ENCODE assay signal across 1 cellular context in genomic region chr6:150865406-150866146, GRCh38.
A peak's percentile ranks its signal among the peaks of the same experiment; 100 is the strongest.
TF ChIP-seq lines count a peak whose summit lies in the region.

Gene MTHFD1L (plus strand): TSS chr6:150865702. CDS start chr6:150865823, 121 bp downstream.

TF ChIP-seq in K562, 482 proteins besides CTCF, POLR2A, EP300 and RAD21 (continued from another document and continues in another):
- TF ChIP-seq BCLAF1 (IDR thresholded peaks at IDR 0.05; ENCODE audit: borderline replicate concordance in 1 of 2, control insufficient read depth in 1 of 2, low read depth in 2 of 2, low read length in 1 of 2) (no peak), SIRT6 (IDR thresholded peaks at IDR 0.05; ENCODE audit: low read depth, low read length) (no peak), ZFX (CRISPR knock-in tag; IDR thresholded peaks at IDR 0.05) (no peak), ZNF184 (CRISPR knock-in tag; IDR thresholded peaks at IDR 0.05) (no peak), HNRNPLL (IDR thresholded peaks at IDR 0.05; ENCODE audit: low read depth, low read length, poor library complexity, severe bottlenecking) (peak; percentile 65), PHB2 (IDR thresholded peaks at IDR 0.05; ENCODE audit: low read depth) (no peak), HBP1 (CRISPR knock-in tag; IDR thresholded peaks at IDR 0.05) (no peak), ZBTB1 (CRISPR knock-in tag; IDR thresholded peaks at IDR 0.05; ENCODE audit: borderline replicate concordance, low read depth) (peak; percentile 64), THAP7 (CRISPR knock-in tag; IDR thresholded peaks at IDR 0.05) (no peak), HNRNPH1 (optimal IDR thresholded peaks at IDR 0.05; ENCODE audit: low read depth, low read length) (no peak), ZNF609 (CRISPR knock-in tag; IDR thresholded peaks at IDR 0.05; ENCODE audit: borderline replicate concordance) (no peak), NONO (IDR thresholded peaks at IDR 0.05; ENCODE audit: low read depth in 2 of 2, low read length in 1 of 2) (peak; percentile 86 to 94), CTCFL (IDR thresholded peaks at IDR 0.05; ENCODE audit: borderline replicate concordance, insufficient read depth, low read depth, low read length, poor library complexity, severe bottlenecking) (peak; percentile 99), NKRF (IDR thresholded peaks at IDR 0.05; ENCODE audit: borderline replicate concordance) (no peak), NR3C1 (CRISPR knock-in tag; IDR thresholded peaks at IDR 0.05) (no peak), MYC (IDR thresholded peaks at IDR 0.05; ENCODE audit: low read depth, low read length) (peak; percentile 74), MYC (CRISPR knock-in tag; IDR thresholded peaks at IDR 0.05; ENCODE audit: borderline replicate concordance, low read depth) (no peak), ZBTB26 (CRISPR knock-in tag; IDR thresholded peaks at IDR 0.05) (no peak), L3MBTL2 (IDR thresholded peaks at IDR 0.05) (peak; percentile 30; the same call in 1 of the 2 replicates), SUPT5H (IDR thresholded peaks at IDR 0.05) (peak; percentile 30; the same call in 1 of the 2 replicates), CEBPG (CRISPR knock-in tag; IDR thresholded peaks at IDR 0.05) (no peak), CEBPG (tag; conservative IDR thresholded peaks at IDR 0.05 in 1 of 2, IDR thresholded peaks at IDR 0.05 in 1 of 2) (no peak), HMGXB4 (CRISPR knock-in tag; IDR thresholded peaks at IDR 0.05) (peak; percentile 96), ZBTB8A (IDR thresholded peaks at IDR 0.05; ENCODE audit: partially characterized antibody) (no peak), ZKSCAN3 (CRISPR knock-in tag; IDR thresholded peaks at IDR 0.05) (no peak), VEZF1 (CRISPR knock-in tag; IDR thresholded peaks at IDR 0.05) (peak; percentile 47), ZNF232 (CRISPR knock-in tag; IDR thresholded peaks at IDR 0.05) (no peak), CXXC5 (CRISPR knock-in tag; IDR thresholded peaks at IDR 0.05) (peak; percentile 89), KDM5B (IDR thresholded peaks at IDR 0.05; ENCODE audit: insufficient replicate concordance, low read depth, low read length) (peak; percentile 53), FIP1L1 (IDR thresholded peaks at IDR 0.05; ENCODE audit: low read depth, low read length, poor library complexity, severe bottlenecking) (peak; percentile 94)
